Comparison of ENCODE assay signal across 7 cellular contexts in genomic region chr3:166962911-166963310, GRCh38.
"Had no signal": no experiment of that assay in that cellular context is flagged by ENCODE, and none has a peak within 500 bp of the region (broad histone marks: within the 10 kb centered on the region; RNA-seq: fewer than 3 reads in every experiment).

No MANE protein-coding gene starts in this region.

- ATAC-seq: GM23338 had no signal

- H3K9me3 Mint-ChIP-seq: GM23338, H9 had no signal

- FAIRE-seq: H1, H54, HTR-8/SVneo had no signal

- H3K4me1 Mint-ChIP-seq: GM23338, IgD-negative memory B cell had no signal

- H3K36me3 Mint-ChIP-seq: IgD-negative memory B cell had no signal

- H3K4me3 Mint-ChIP-seq: GM23338, H9, IgD-negative memory B cell had no signal

- H3K4me3 ChIP-seq: GM23338 had no signal

- DNase-seq: H9, HCEC 1CT had no signal

- H3K27ac Mint-ChIP-seq: GM23338, H9, IgD-negative memory B cell had no signal
